Comparison of ENCODE assay signal across 9 cellular contexts in the genomic region with DNA sequence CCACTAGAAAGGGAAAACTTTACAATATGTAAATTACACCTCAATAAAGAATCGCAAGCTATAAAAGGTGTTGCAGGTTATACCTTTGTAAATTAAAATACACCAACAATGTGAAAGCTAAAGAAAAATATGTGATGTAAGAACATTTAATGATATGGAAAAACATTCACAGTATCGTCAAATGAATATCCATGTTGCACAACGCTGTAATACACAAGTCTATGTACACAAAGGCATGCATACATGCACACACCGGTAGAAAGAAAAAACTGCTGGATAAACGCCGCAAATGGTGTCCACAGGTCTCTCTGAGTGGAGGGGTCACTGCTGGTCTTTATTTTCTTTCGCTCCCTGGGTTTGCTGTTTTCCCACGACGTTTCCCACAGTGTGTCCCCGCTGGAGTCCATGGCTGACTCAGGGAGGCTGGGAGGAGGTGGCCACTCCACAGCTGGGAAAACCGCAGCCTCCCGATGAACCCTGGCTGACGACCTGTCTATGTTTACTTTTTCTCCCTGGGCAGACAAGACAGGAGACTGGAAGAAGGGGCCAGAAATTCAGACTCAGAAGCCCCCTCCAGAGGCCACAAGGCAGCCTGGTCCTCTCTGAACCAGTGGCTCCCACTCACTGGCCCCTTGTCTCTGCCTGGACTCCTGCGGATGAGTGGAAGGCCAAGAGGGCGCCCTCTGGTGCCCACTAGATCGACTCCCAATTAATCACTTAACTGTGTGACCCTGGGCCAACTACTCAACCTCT. TPM values are rescaled to one million over a fixed set of nuclear protein-coding genes. Genes with fewer than 3 reads are reported as not detected.
DNase-seq lines count a peak whose midpoint lies in the region; ATAC-seq, FAIRE-seq and TF ChIP-seq lines count a peak whose summit lies in the region.
"Had no signal": no experiment of that assay in that cellular context is flagged by ENCODE, and none has a peak within 500 bp of the region (broad histone marks: within the 10 kb centered on the region; RNA-seq: fewer than 3 reads in every experiment).

No MANE protein-coding gene starts in this region.

- CTCF ChIA-PET in GM12878 (lab: Yijun Ruan, JAX) = no interaction called here
- CTCF ChIA-PET in MCF 10A (lab: Yijun Ruan, JAX) = interaction anchor here (0.6 to 3.1 kb wide), 5 partner anchors 26 to 1124 kb away, joined by 3 to 10 read pairs (median 3); no protein-coding TSS in a partner anchor

- POLR2A ChIA-PET in GM12878 (lab: Charles Lee) = no interaction called here
- POLR2A ChIA-PET in MCF 10A (lab: Yijun Ruan, JAX) = no interaction called here

- SMC1A ChIA-PET in GM12878 (lab: Charles Lee; ENCODE audit: uncharacterized antibody, unreplicated experiment) = no interaction called here

- in situ Hi-C loops in GM12878 (cut with MboI) = no loop called here

- DNase-seq in AG20443 (ENCODE audit: low spot score) (peak; percentile 66), HTR-8/SVneo (ENCODE audit: insufficient read length, low spot score) (peak; percentile 66), GM12878 (ENCODE audit: low read depth, low spot score) (no peak), kidney tubule cell (ENCODE audit: low spot score) (peak; percentile 63), MCF 10A (ENCODE audit: unreplicated experiment) (no peak), sigmoid colon (no peak), NOMO-1 treated with DMSO at 0.1 percent for 48 hours (lab: John Stamatoyannopoulos, UW; ENCODE audit: unreplicated experiment) (no peak)
- DNase-seq: activated naive CD8-positive, alpha-beta T cell treated with anti-CD3 and anti-CD28 coated beads, Interleukin-2, amount 10 ng/mL, durations not matched to agents 7 days and 5 days had no signal

- no peak overlapping the region for H3K4me2 ChIP-seq in GM12878 (ENCODE audit: control insufficient read depth, insufficient read depth)

- no peak overlapping the region for H3K27ac ChIP-seq in GM12878 (ENCODE audit: control insufficient read depth, insufficient read depth)
- H3K27ac ChIP-seq in sigmoid colon = no peak overlapping the region

- ATAC-seq in GM12878 (peak; percentile 33; the same call in 1 of the 3 replicates), GM18870 (IDR thresholded peaks at IDR 0.05; ENCODE audit: unreplicated experiment) (no peak)

- TF ChIP-seq POLR2A in GM12878 (IDR thresholded peaks at IDR 0.05; ENCODE audit: low read depth, low read length) (no peak), sigmoid colon (IDR thresholded peaks at IDR 0.05) (no peak)

- H3K27me3 ChIP-seq in GM12878 (replicated peaks in 1 of 2; ENCODE audit: control insufficient read depth in 2 of 2, insufficient read depth in 2 of 2, low read length in 1 of 2) = no peaks in the 10 kb centered on the region; a peak in 1 of 4 replicates
- peaks cover 0 to 7% (median 0%) of the 10 kb centered on the region in 3 donors for H3K27me3 ChIP-seq in sigmoid colon

- no peak for TF ChIP-seq RAD21 in GM12878 (IDR thresholded peaks at IDR 0.05; ENCODE audit: insufficient read depth, low read depth, low read length)

- H2AFZ ChIP-seq in GM12878 (ENCODE audit: control insufficient read depth, low read depth, low read length) = no peak overlapping the region

- H3K4me3 ChIP-seq in GM12878 (no peak overlapping the region), sigmoid colon (no peak overlapping the region)

- no peaks in the 10 kb centered on the region for H4K20me1 ChIP-seq in GM12878 (ENCODE audit: control insufficient read depth, insufficient read depth)

- H3K4me3 Mint-ChIP-seq in MCF 10A (ENCODE audit: unreplicated experiment) = no peak overlapping the region
- H3K4me3 Mint-ChIP-seq: activated naive CD8-positive, alpha-beta T cell treated with anti-CD3 and anti-CD28 coated beads, Interleukin-2, amount 10 ng/mL, durations not matched to agents 7 days and 5 days had no signal

- no peaks in the 10 kb centered on the region for H3K27me3 Mint-ChIP-seq in MCF 10A (ENCODE audit: insufficient read depth, unreplicated experiment)

- H3K79me2 ChIP-seq in GM12878 (ENCODE audit: control insufficient read depth, insufficient read depth, low read length) = no peaks in the 10 kb centered on the region

- H3K9me3 ChIP-seq in GM12878 (replicated peaks; ENCODE audit: control insufficient read depth, insufficient read depth, low read length) = no peaks in the 10 kb centered on the region
- H3K9me3 ChIP-seq in sigmoid colon = no peaks in the 10 kb centered on the region

- TF ChIP-seq CTCF in GM12878 (IDR thresholded peaks at IDR 0.05 in 2 of 3, conservative IDR thresholded peaks at IDR 0.05 in 1 of 3; ENCODE audit: control insufficient read depth in 2 of 3, extremely low read depth in 1 of 3, insufficient read depth in 1 of 3, low read depth in 3 of 3, low read length in 3 of 3) (peak; percentile 9 to 29 (median 17); a peak in 2 of 6 replicates), MCF 10A (IDR thresholded peaks at IDR 0.05; ENCODE audit: unreplicated experiment) (no peak), sigmoid colon (IDR thresholded peaks at IDR 0.05) (no peak)

- H3K9me3 Mint-ChIP-seq in MCF 10A (ENCODE audit: unreplicated experiment) = no peaks in the 10 kb centered on the region
- H3K9me3 Mint-ChIP-seq: activated naive CD8-positive, alpha-beta T cell treated with anti-CD3 and anti-CD28 coated beads, Interleukin-2, amount 10 ng/mL, durations not matched to agents 7 days and 5 days had no signal

- H3K9ac ChIP-seq in GM12878 (ENCODE audit: control insufficient read depth, insufficient read depth, low read length) = no peak overlapping the region

- BruUV-seq in GM12878 (replicated peaks; lab: Mats Ljungman, UMichigan) (no TSS peak), MCF 10A (replicated peaks; lab: Mats Ljungman, UMichigan) (no TSS peak)

- RAD21 ChIA-PET in GM12878 (lab: Charles Lee; ENCODE audit: unreplicated experiment) = no interaction called here

- WGBS in GM12878 (ENCODE audit: insufficient coverage, insufficient replicate concordance, low lambda C conversion rate, missing lambda C conversion rate) = 56% methylated on average over 16 of the region's 16 CpGs
- 19 to 44% methylated on average over 16 of the region's 16 CpGs for WGBS in sigmoid colon, 2 donors

- intact Hi-C loops in GM12878 (cut with micrococcal nuclease; ENCODE audit: unreplicated experiment) = no loop called here
- intact Hi-C loops in MCF 10A (cut with micrococcal nuclease) = no loop called here
- intact Hi-C loops in sigmoid colon (cut with DNase I) = no loop called here

- no peaks in the 10 kb centered on the region for H3K36me3 ChIP-seq in GM12878 (ENCODE audit: control insufficient read depth in 2 of 2, insufficient read depth in 2 of 2, low read length in 1 of 2)
- no peaks in the 10 kb centered on the region for H3K36me3 ChIP-seq in sigmoid colon

- H3K4me1 Mint-ChIP-seq in MCF 10A (ENCODE audit: insufficient read depth, unreplicated experiment) = no peaks in the 10 kb centered on the region
- H3K4me1 Mint-ChIP-seq: activated naive CD8-positive, alpha-beta T cell treated with anti-CD3 and anti-CD28 coated beads, Interleukin-2, amount 10 ng/mL, durations not matched to agents 7 days and 5 days had no signal

- TF ChIP-seq EP300 in GM12878 (IDR thresholded peaks at IDR 0.05; ENCODE audit: borderline replicate concordance in 1 of 2, control insufficient read depth in 1 of 2, low read depth in 2 of 2, low read length in 2 of 2) (no peak), sigmoid colon (IDR thresholded peaks at IDR 0.05) (no peak)

- peak; percentile 89 for FAIRE-seq in HTR-8/SVneo (lab: Jason Lieb, UNC)
- no peak for FAIRE-seq in GM12878 (lab: Jason Lieb, UNC)

- no peak overlapping the region for H3K27ac Mint-ChIP-seq in MCF 10A (ENCODE audit: low read depth, unreplicated experiment)
- H3K27ac Mint-ChIP-seq: activated naive CD8-positive, alpha-beta T cell treated with anti-CD3 and anti-CD28 coated beads, Interleukin-2, amount 10 ng/mL, durations not matched to agents 7 days and 5 days had no signal

- H3K4me1 ChIP-seq in GM12878 (ENCODE audit: control insufficient read depth, insufficient read depth, low read length) (no peaks in the 10 kb centered on the region), sigmoid colon (peaks cover 0 to 5% (median 0%) of the 10 kb centered on the region in 4 donors)

- no peaks in the 10 kb centered on the region for H3K36me3 Mint-ChIP-seq in MCF 10A (ENCODE audit: insufficient read depth, unreplicated experiment)
- H3K36me3 Mint-ChIP-seq: activated naive CD8-positive, alpha-beta T cell treated with anti-CD3 and anti-CD28 coated beads, Interleukin-2, amount 10 ng/mL, durations not matched to agents 7 days and 5 days had no signal

RNA-seq across cellular contexts. Expression of a gene that starts 13.0 kb away (rescaled TPM):
- not detected in 2 replicates for total RNA-seq in GM12878 (2013; cell fraction: nucleolus; rRNA removed)
- total RNA-seq in GM12878 (2014; rRNA removed) (not detected in 2 replicates), GM12878 (2014; rRNA removed; fragmentation: Illumina TruSeq; extraction: Trizol) (not detected in 2 replicates), GM12878 (2021) (not detected in 2 replicates), MCF 10A (2022) (not detected in 2 replicates), sigmoid colon (under 1 TPM in 1 of 4 donors, not detected in 3; 0.99 TPM)
- not detected for polyA plus RNA-seq in GM12878 (2011; ENCODE audit: low read depth)
- polyA plus RNA-seq in GM12878 (2011; rRNA removed) (not detected in 2 replicates), GM12878 (2014; fragmentation: Illumina TruSeq; extraction: Trizol) (not detected in 2 replicates), GM12878 (2014; fragmentation: Nextera tagmentation; extraction: Ambion mirVana) (not detected), GM12878 (2014; rRNA removed) (not detected in 2 replicates), GM12878 (2016; fragmentation: Nextera tagmentation; extraction: Ambion mirVana) (not detected), sigmoid colon (under 1 TPM in 1 of 3 donors, not detected in 2; 0.09 TPM)
- not detected in 2 replicates for polyA plus RNA-seq in GM12878 (2011; cell fraction: cytosol; rRNA removed)
- polyA plus RNA-seq in GM12878 (2011; cell fraction: nucleus; rRNA removed) = not detected in 2 replicates
- polyA plus RNA-seq in GM12878 (2012) = not detected in 2 replicates
- polyA minus RNA-seq in GM12878 (2011; rRNA and poly(A)+ RNA removed) = not detected in 2 replicates
- polyA minus RNA-seq in GM12878 (2011; cell fraction: cytosol; rRNA and poly(A)+ RNA removed) = not detected in 2 replicates
- not detected in 2 replicates for polyA minus RNA-seq in GM12878 (2011; cell fraction: nucleus; rRNA and poly(A)+ RNA removed)
- total RNA-seq: activated naive CD8-positive, alpha-beta T cell treated with anti-CD3 and anti-CD28 coated beads, Interleukin-2, amount 10 ng/mL, durations not matched to agents 7 days and 5 days had no signal

RNA-seq across cellular contexts. Expression of a gene that starts 30.5 kb away (rescaled TPM):
- total RNA-seq in GM12878 (2013; cell fraction: nucleolus; rRNA removed) = not detected in 2 replicates
- total RNA-seq in GM12878 (2014; rRNA removed) (not detected in 2 replicates), GM12878 (2014; rRNA removed; fragmentation: Illumina TruSeq; extraction: Trizol) (not detected in 2 replicates), GM12878 (2021) (not detected in 2 replicates), MCF 10A (2022) (not detected in 2 replicates), sigmoid colon (10 to 100 TPM in 3 of 4 donors, 1 to 10 TPM in 1; 9.2 to 39.1 (median 17.1) TPM)
- not detected for polyA plus RNA-seq in GM12878 (2011; ENCODE audit: low read depth)
- polyA plus RNA-seq in GM12878 (2011; rRNA removed) (not detected in 2 replicates), GM12878 (2014; fragmentation: Illumina TruSeq; extraction: Trizol) (not detected in 2 replicates), GM12878 (2014; fragmentation: Nextera tagmentation; extraction: Ambion mirVana) (not detected), GM12878 (2014; rRNA removed) (not detected in 2 replicates), GM12878 (2016; fragmentation: Nextera tagmentation; extraction: Ambion mirVana) (not detected), sigmoid colon (1 to 10 TPM in 2 of 3 donors, not detected in 1; 1.2 to 6.4 TPM)
- not detected in 2 replicates for polyA plus RNA-seq in GM12878 (2011; cell fraction: cytosol; rRNA removed)
- polyA plus RNA-seq in GM12878 (2011; cell fraction: nucleus; rRNA removed) = not detected in 2 replicates
- not detected in 2 replicates for polyA plus RNA-seq in GM12878 (2012)
- polyA minus RNA-seq in GM12878 (2011; rRNA and poly(A)+ RNA removed) = not detected in 2 replicates
- polyA minus RNA-seq in GM12878 (2011; cell fraction: cytosol; rRNA and poly(A)+ RNA removed) = not detected in 2 replicates
- polyA minus RNA-seq in GM12878 (2011; cell fraction: nucleus; rRNA and poly(A)+ RNA removed) = not detected in 2 replicates
- total RNA-seq: activated naive CD8-positive, alpha-beta T cell treated with anti-CD3 and anti-CD28 coated beads, Interleukin-2, amount 10 ng/mL, durations not matched to agents 7 days and 5 days had no signal

RNA-seq across cellular contexts. Expression of a gene that starts 55.3 kb away (rescaled TPM):
- not detected in 2 replicates for total RNA-seq in GM12878 (2013; cell fraction: nucleolus; rRNA removed)
- total RNA-seq in GM12878 (2014; rRNA removed) (not detected in 2 replicates), GM12878 (2014; rRNA removed; fragmentation: Illumina TruSeq; extraction: Trizol) (not detected in 2 replicates), GM12878 (2021) (0.10 and 0.16 TPM in 2 replicates), MCF 10A (2022) (not detected in 2 replicates), sigmoid colon (under 1 TPM in 1 of 4 donors, not detected in 3; 0.49 TPM)
- not detected for polyA plus RNA-seq in GM12878 (2011; ENCODE audit: low read depth)
- polyA plus RNA-seq in GM12878 (2011; rRNA removed) (0.04 TPM in 1 of 2 replicates, not detected in the other), GM12878 (2014; fragmentation: Illumina TruSeq; extraction: Trizol) (not detected in 2 replicates), GM12878 (2014; fragmentation: Nextera tagmentation; extraction: Ambion mirVana) (not detected), GM12878 (2014; rRNA removed) (not detected in 2 replicates), GM12878 (2016; fragmentation: Nextera tagmentation; extraction: Ambion mirVana) (not detected), sigmoid colon (1 to 10 TPM in 1 of 3 donors, not detected in 2; 1.9 TPM)
- 0.03 TPM in 1 of 2 replicates, not detected in the other for polyA plus RNA-seq in GM12878 (2011; cell fraction: cytosol; rRNA removed)
- polyA plus RNA-seq in GM12878 (2011; cell fraction: nucleus; rRNA removed) = not detected in 2 replicates
- not detected in 2 replicates for polyA plus RNA-seq in GM12878 (2012)
- polyA minus RNA-seq in GM12878 (2011; rRNA and poly(A)+ RNA removed) = not detected in 2 replicates
- not detected in 2 replicates for polyA minus RNA-seq in GM12878 (2011; cell fraction: cytosol; rRNA and poly(A)+ RNA removed)
- not detected in 2 replicates for polyA minus RNA-seq in GM12878 (2011; cell fraction: nucleus; rRNA and poly(A)+ RNA removed)
- total RNA-seq: activated naive CD8-positive, alpha-beta T cell treated with anti-CD3 and anti-CD28 coated beads, Interleukin-2, amount 10 ng/mL, durations not matched to agents 7 days and 5 days had no signal

Comparison
In these comparisons a context has a peak if more than half of its experiments do, and no peak if none do; other contexts are left out.
1. DNase-seq: peak in AG20443 (single experiment), HTR-8/SVneo (single experiment) and kidney tubule cell (single experiment); none in GM12878 (single experiment), MCF 10A (single experiment), sigmoid colon (single experiment) and NOMO-1 treated with DMSO at 0.1 percent for 48 hours (single experiment).
2. CTCF ChIP-seq: peak in GM12878 (3 of 3); none in MCF 10A (single experiment) and sigmoid colon (0 of 4).
3. RNA of a gene that starts 30.5 kb away (total RNA-seq): 9.2 to 39.1 TPM in sigmoid colon; not detected in GM12878 and not detected in MCF 10A; every median in the first group is over 10 times any median in the second.